Comparison of ENCODE assay signal across 17 cellular contexts in genomic region chr6:165876568-165876967, GRCh38.
A peak's percentile ranks its signal among the peaks of the same experiment; 100 is the strongest.
DNase-seq lines count a peak whose midpoint lies in the region; ATAC-seq and TF ChIP-seq lines count a peak whose summit lies in the region.
"Had no signal": no experiment of that assay in that cellular context is flagged by ENCODE, and none has a peak within 500 bp of the region (broad histone marks: within the 10 kb centered on the region; RNA-seq: fewer than 3 reads in every experiment).

No MANE protein-coding gene starts in this region.

- H3K9me3 ChIP-seq in upper lobe of right lung: no peaks in the 10 kb centered on the region
- H3K9me3 ChIP-seq in effector memory CD4-positive, alpha-beta T cell (ENCODE audit: control insufficient read depth, low read length): no peaks in the 10 kb centered on the region

- no peaks in the 10 kb centered on the region for H3K9me3 Mint-ChIP-seq in effector memory CD8-positive, alpha-beta T cell
- H3K9me3 Mint-ChIP-seq: stimulated activated effector memory CD8-positive, alpha-beta T cell treated with anti-CD3 and anti-CD28 coated beads, Interleukin-12 subunit alpha, Interleukin-12 subunit beta, amount 100 ng/mL, for 72 hours had no signal

- H3K27ac Mint-ChIP-seq in effector memory CD8-positive, alpha-beta T cell: no peak overlapping the region
- H3K27ac Mint-ChIP-seq: CD4-positive, alpha-beta memory T cell; H9; stimulated activated effector memory CD8-positive, alpha-beta T cell treated with anti-CD3 and anti-CD28 coated beads, Interleukin-12 subunit alpha, Interleukin-12 subunit beta, amount 100 ng/mL, for 72 hours had no signal

- TF ChIP-seq CTCF in AG10803 (conservative IDR thresholded peaks at IDR 0.05; ENCODE audit: low read length) (no peak), omental fat pad (IDR thresholded peaks at IDR 0.05) (no peak), upper lobe of right lung (IDR thresholded peaks at IDR 0.05) (no peak)

- H3K36me3 Mint-ChIP-seq in effector memory CD8-positive, alpha-beta T cell (ENCODE audit: insufficient read depth): no peaks in the 10 kb centered on the region
- H3K36me3 Mint-ChIP-seq: CD4-positive, alpha-beta memory T cell; stimulated activated effector memory CD8-positive, alpha-beta T cell treated with anti-CD3 and anti-CD28 coated beads, Interleukin-12 subunit alpha, Interleukin-12 subunit beta, amount 100 ng/mL, for 72 hours had no signal

- peaks cover 34 to 40% of the 10 kb centered on the region in 2 donors for H3K27me3 Mint-ChIP-seq in effector memory CD8-positive, alpha-beta T cell

- H3K4me3 ChIP-seq in AG10803 (ENCODE audit: low read length) (no peak overlapping the region), upper lobe of right lung (no peak overlapping the region)
- no peak overlapping the region for H3K4me3 ChIP-seq in effector memory CD4-positive, alpha-beta T cell (ENCODE audit: insufficient read depth, low read depth, low read length, poor library complexity, severe bottlenecking)

- H3K4me1 ChIP-seq in upper lobe of right lung: no peaks in the 10 kb centered on the region
- no peaks in the 10 kb centered on the region for H3K4me1 ChIP-seq in effector memory CD4-positive, alpha-beta T cell (ENCODE audit: control insufficient read depth, insufficient read depth, low read length, poor library complexity, severe bottlenecking)

- peaks cover 4% of the 10 kb centered on the region for H3K27me3 ChIP-seq in upper lobe of right lung
- no peaks in the 10 kb centered on the region for H3K27me3 ChIP-seq in effector memory CD4-positive, alpha-beta T cell (replicated peaks; ENCODE audit: control insufficient read depth, insufficient read depth, low read length, poor library complexity, severe bottlenecking)

- no peak overlapping the region for H3K4me3 Mint-ChIP-seq in effector memory CD8-positive, alpha-beta T cell
- H3K4me3 Mint-ChIP-seq: CD4-positive, alpha-beta memory T cell; H9; stimulated activated effector memory CD8-positive, alpha-beta T cell treated with anti-CD3 and anti-CD28 coated beads, Interleukin-12 subunit alpha, Interleukin-12 subunit beta, amount 100 ng/mL, for 72 hours had no signal

- intact Hi-C loops in left cardiac atrium (cut with DNase I) (no loop called here), upper lobe of right lung (cut with DNase I) (no loop called here)

- no peak overlapping the region for H3K27ac ChIP-seq in upper lobe of right lung
- H3K27ac ChIP-seq in effector memory CD4-positive, alpha-beta T cell (ENCODE audit: insufficient read depth, low read length, poor library complexity, severe bottlenecking): no peak overlapping the region
- H3K27ac ChIP-seq: epithelial cell of prostate, KMS-11 had no signal

- no peaks in the 10 kb centered on the region for H3K36me3 ChIP-seq in upper lobe of right lung
- no peaks in the 10 kb centered on the region for H3K36me3 ChIP-seq in effector memory CD4-positive, alpha-beta T cell (ENCODE audit: control insufficient read depth, insufficient read depth, low read length)

- no peaks in the 10 kb centered on the region for H3K4me1 Mint-ChIP-seq in effector memory CD8-positive, alpha-beta T cell (ENCODE audit: low read depth in 2 of 2)
- H3K4me1 Mint-ChIP-seq: CD4-positive, alpha-beta memory T cell; H9; stimulated activated effector memory CD8-positive, alpha-beta T cell treated with anti-CD3 and anti-CD28 coated beads, Interleukin-12 subunit alpha, Interleukin-12 subunit beta, amount 100 ng/mL, for 72 hours had no signal

- DNase-seq in AG10803 (ENCODE audit: low read depth): peak; percentile 17
- DNase-seq in cerebellar cortex (ENCODE audit: low spot score): peak; percentile 67
- DNase-seq in left cardiac atrium: peak; percentile 54
- DNase-seq in omental fat pad (ENCODE audit: low spot score): no peak
- no peak for DNase-seq in effector memory CD8-positive, alpha-beta T cell
- no peak for DNase-seq in upper lobe of right lung
- DNase-seq in effector memory CD4-positive, alpha-beta T cell: no peak
- DNase-seq: activated effector memory CD4-positive, alpha-beta T cell treated with anti-CD3 and anti-CD28 coated beads, Interleukin-2, amount 50 U/mL, for 16 hours; CD4-positive, alpha-beta memory T cell; H9; NCI-H510A; stimulated activated CD4-positive, alpha-beta T cell treated with anti-CD3 and anti-CD28 coated beads, Interleukin-4, amount 100 ng/mL, for 24 hours; SW 1271 had no signal

- ATAC-seq in left cardiac atrium (peak; percentile 88 to 91), omental fat pad (ENCODE audit: low FRiP score) (peak; percentile 77), upper lobe of right lung (no peak), HG03571 (IDR thresholded peaks at IDR 0.05; ENCODE audit: unreplicated experiment) (no peak)
- ATAC-seq in effector memory CD8-positive, alpha-beta T cell (replicated peaks): no peak
- ATAC-seq: stimulated activated effector memory CD8-positive, alpha-beta T cell treated with anti-CD3 and anti-CD28 coated beads, Interleukin-12 subunit alpha, Interleukin-12 subunit beta, amount 100 ng/mL, for 72 hours had no signal

Comparison
In these comparisons a context has a peak if more than half of its experiments do, and no peak if none do; other contexts are left out.
1. DNase-seq: peak in AG10803 (single experiment), cerebellar cortex (single experiment) and left cardiac atrium (single experiment); none in omental fat pad (single experiment), effector memory CD8-positive, alpha-beta T cell (0 of 3), upper lobe of right lung (single experiment) and effector memory CD4-positive, alpha-beta T cell (0 of 3).
2. ATAC-seq: peak in left cardiac atrium (2 of 2) and omental fat pad (single experiment); none in effector memory CD8-positive, alpha-beta T cell (single experiment), upper lobe of right lung (single experiment) and HG03571 (single experiment).